ENCODE assay signal across 28 cellular contexts in genomic region chr4:183124865-183125264, GRCh38.
"Had no signal": no experiment of that assay in that cellular context is flagged by ENCODE, and none has a peak within 500 bp of the region (broad histone marks: within the 10 kb centered on the region; RNA-seq: fewer than 3 reads in every experiment).

No MANE protein-coding gene starts in this region.

- DNase-seq: activated CD4-positive, alpha-beta T cell treated with anti-CD3 and anti-CD28 coated beads for 1 hour; activated CD4-positive, alpha-beta T cell treated with anti-CD3 and anti-CD28 coated beads, Interleukin-2, amount 10 ng/mL, durations not matched to agents 7 days and 5 days; activated CD4-positive, alpha-beta T cell treated with anti-CD3 and anti-CD28 coated beads, Interleukin-2, amount 50 U/mL, for 48 hours; activated CD4-positive, CD25-positive, alpha-beta regulatory T cell; activated CD8-positive, alpha-beta T cell treated with anti-CD3 and anti-CD28 coated beads, Interleukin-2, amount 10 ng/mL, durations not matched to agents 7 days and 5 days; activated gamma-delta T cell; activated naive CD4-positive, alpha-beta T cell treated with anti-CD3 and anti-CD28 coated beads for 36 hours; activated T-cell treated with anti-CD3 and anti-CD28 coated beads, Interleukin-2, amount 50 U/mL, for 24 hours; adrenal gland; anterior cingulate cortex; brain microvascular endothelial cell; central memory CD4-positive, alpha-beta T cell; NCI-H1048; NCI-H1105 treated with DMSO at 0.1 percent for 48 hours; NCI-H1436 treated with DMSO at 0.1 percent for 48 hours; NCI-H1694 treated with DMSO at 0.1 percent for 48 hours; NCI-H2029; NCI-H345; NCI-H524 treated with DMSO at 0.1 percent for 48 hours; SHP77; SJCRH30; T-helper 2 cell; T-helper 9 cell had no signal

- H3K4me3 Mint-ChIP-seq: activated CD4-positive, alpha-beta T cell treated with anti-CD3 and anti-CD28 coated beads, Interleukin-2, amount 10 ng/mL, durations not matched to agents 7 days and 5 days; activated CD8-positive, alpha-beta T cell treated with anti-CD3 and anti-CD28 coated beads, Interleukin-2, amount 10 ng/mL, durations not matched to agents 7 days and 5 days; activated naive CD4-positive, alpha-beta T cell treated with anti-CD3 and anti-CD28 coated beads for 36 hours; activated T-cell treated with anti-CD3 and anti-CD28 coated beads, Interleukin-2, amount 50 U/mL, for 24 hours had no signal

- H3K27ac ChIP-seq: adrenal gland, brain microvascular endothelial cell, SJCRH30, SK-N-MC, VCaP had no signal

- H3K4me1 Mint-ChIP-seq: activated CD4-positive, alpha-beta T cell treated with anti-CD3 and anti-CD28 coated beads, Interleukin-2, amount 10 ng/mL, durations not matched to agents 7 days and 5 days had no signal

- ATAC-seq: activated CD8-positive, alpha-beta T cell treated with anti-CD3 and anti-CD28 coated beads, Interleukin-2, amount 10 ng/mL, durations not matched to agents 7 days and 5 days; activated naive CD4-positive, alpha-beta T cell treated with anti-CD3 and anti-CD28 coated beads, Interleukin-2, amount 50 U/mL, for 72 hours; Panc1 had no signal

- H3K9me3 ChIP-seq: adrenal gland, SJCRH30 had no signal

- H3K27ac Mint-ChIP-seq: activated CD4-positive, alpha-beta T cell treated with anti-CD3 and anti-CD28 coated beads, Interleukin-2, amount 10 ng/mL, durations not matched to agents 7 days and 5 days; activated CD8-positive, alpha-beta T cell treated with anti-CD3 and anti-CD28 coated beads, Interleukin-2, amount 10 ng/mL, durations not matched to agents 7 days and 5 days; activated naive CD4-positive, alpha-beta T cell treated with anti-CD3 and anti-CD28 coated beads for 36 hours; activated naive CD4-positive, alpha-beta T cell treated with anti-CD3 and anti-CD28 coated beads, Interleukin-2, amount 50 U/mL, for 72 hours; activated T-cell treated with anti-CD3 and anti-CD28 coated beads, Interleukin-2, amount 50 U/mL, for 24 hours; activated T-helper 2 cell treated with anti-CD3 and anti-CD28 coated beads, Interferon-gamma antibody, Interleukin-2, Interleukin-4, amounts not matched to agents 10 μg/mL and 5 μg/mL and 100 μg/mL, durations not matched to agents 14 hours and 24 hours and 36 hours had no signal

- H3K36me3 ChIP-seq: adrenal gland, brain microvascular endothelial cell, SJCRH30 had no signal

- H3K27me3 Mint-ChIP-seq: activated CD4-positive, alpha-beta T cell treated with anti-CD3 and anti-CD28 coated beads, Interleukin-2, amount 10 ng/mL, durations not matched to agents 7 days and 5 days; activated T-cell treated with anti-CD3 and anti-CD28 coated beads, Interleukin-2, amount 50 U/mL, for 24 hours had no signal

- H3K9me3 Mint-ChIP-seq: activated CD4-positive, alpha-beta T cell treated with anti-CD3 and anti-CD28 coated beads, Interleukin-2, amount 10 ng/mL, durations not matched to agents 7 days and 5 days; activated naive CD4-positive, alpha-beta T cell treated with anti-CD3 and anti-CD28 coated beads for 36 hours; activated naive CD4-positive, alpha-beta T cell treated with anti-CD3 and anti-CD28 coated beads, Interleukin-2, amount 50 U/mL, for 72 hours; activated T-cell treated with anti-CD3 and anti-CD28 coated beads, Interleukin-2, amount 50 U/mL, for 24 hours; activated T-helper 2 cell treated with anti-CD3 and anti-CD28 coated beads, Interferon-gamma antibody, Interleukin-2, Interleukin-4, amounts not matched to agents 10 μg/mL and 5 μg/mL and 100 μg/mL, durations not matched to agents 14 hours and 24 hours and 36 hours had no signal

- H3K4me3 ChIP-seq: adrenal gland, SJCRH30, SK-N-MC had no signal

- H3K36me3 Mint-ChIP-seq: activated naive CD4-positive, alpha-beta T cell treated with anti-CD3 and anti-CD28 coated beads, Interleukin-2, amount 50 U/mL, for 72 hours had no signal

- H3K27me3 ChIP-seq: adrenal gland, brain microvascular endothelial cell, SJCRH30 had no signal
